Comparison of ENCODE assay signal across 32 cellular contexts in the genomic region with DNA sequence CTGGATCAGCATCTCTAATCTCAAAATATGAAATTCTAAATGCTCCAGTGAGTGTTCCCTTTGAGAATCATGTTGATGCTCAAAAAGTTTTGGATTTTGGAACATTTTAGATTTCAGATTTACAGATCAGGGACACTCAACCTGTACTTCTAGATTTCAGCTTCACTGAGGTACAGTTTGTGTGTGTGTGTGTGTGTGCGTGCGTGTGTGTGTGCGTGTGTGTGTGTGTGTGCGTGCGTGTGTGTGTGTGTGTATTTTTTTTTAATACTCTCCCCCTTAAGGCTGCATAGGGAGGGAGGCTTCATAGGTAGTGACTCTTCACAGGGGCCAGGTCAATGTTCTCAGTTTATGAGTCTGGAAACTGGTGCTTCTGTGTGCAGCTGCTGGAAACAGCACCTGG.
"Had no signal": no experiment of that assay in that cellular context is flagged by ENCODE, and none has a peak within 500 bp of the region (broad histone marks: within the 10 kb centered on the region; RNA-seq: fewer than 3 reads in every experiment).

No MANE protein-coding gene starts in this region.

- H3K4me3 ChIP-seq: MG63 had no signal

- DNase-seq: Karpas-422, Kasumi-1, MG63, MM.1S, MV-4-11, NCI-H1048, NCI-H1092, NCI-H1092 treated with DMSO at 0.1 percent for 48 hours, NCI-H1105, NCI-H1105 treated with DMSO at 0.1 percent for 48 hours, NCI-H1417 treated with DMSO at 0.1 percent for 48 hours, NCI-H1436, NCI-H1436 treated with DMSO at 0.1 percent for 48 hours, NCI-H146, NCI-H1694, NCI-H1694 treated with DMSO at 0.1 percent for 48 hours, NCI-H187, NCI-H187 treated with DMSO at 0.1 percent for 48 hours, NCI-H1930, NCI-H2029, NCI-H2029 treated with DMSO at 0.1 percent for 48 hours, NCI-H2081, NCI-H2081 treated with DMSO at 0.1 percent for 48 hours, NCI-H2107, NCI-H2171, NCI-H2171 treated with DMSO at 0.1 percent for 48 hours, NCI-H2227 treated with DMSO at 0.1 percent for 48 hours, NCI-H226, NCI-H446, NCI-H446 treated with DMSO at 0.1 percent for 48 hours, NCI-H510A, NCI-H510A treated with DMSO at 0.1 percent for 48 hours had no signal

- H3K27me3 ChIP-seq: MG63 had no signal

- H3K36me3 ChIP-seq: MG63 had no signal

- H3K9me3 ChIP-seq: MG63 had no signal
